ENCODE assay signal across 13 cellular contexts in the genomic region with DNA sequence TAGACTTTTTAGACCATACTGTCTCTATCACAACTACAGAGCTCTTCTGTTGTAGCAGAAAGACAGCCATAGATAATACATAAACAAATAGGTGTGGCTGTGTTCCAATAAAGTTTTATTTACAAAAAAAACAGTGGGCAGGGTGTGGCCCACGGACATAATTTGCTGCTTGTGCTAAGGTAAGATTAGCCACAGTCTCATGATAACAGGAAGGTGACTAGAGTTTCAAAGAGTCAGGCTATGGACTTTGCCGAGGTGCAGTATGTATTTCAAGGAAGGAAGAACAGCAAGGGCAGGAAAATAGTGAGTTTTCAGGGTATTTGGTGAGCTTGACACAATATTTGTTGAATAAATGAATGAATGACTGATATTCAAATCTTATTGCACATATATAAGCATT.
"Had no signal": no experiment of that assay in that cellular context is flagged by ENCODE, and none has a peak within 500 bp of the region (broad histone marks: within the 10 kb centered on the region; RNA-seq: fewer than 3 reads in every experiment).

No MANE protein-coding gene starts in this region.

- H3K4me3 Mint-ChIP-seq: activated naive CD4-positive, alpha-beta T cell treated with anti-CD3 and anti-CD28 coated beads, Interleukin-2, amount 50 U/mL, for 24 hours; naive thymus-derived CD8-positive, alpha-beta T cell; stimulated activated naive B cell treated with anti-CD40 and anti-IgM and Interleukin-4, amounts not matched to agents 10 μg/mL and 1 μg/mL and 100 μg/mL, for 72 hours had no signal

- H3K9me3 ChIP-seq: vagina had no signal

- H3K27ac ChIP-seq: gastroesophageal sphincter, vagina had no signal

- H3K27ac Mint-ChIP-seq: activated naive CD4-positive, alpha-beta T cell treated with anti-CD3 and anti-CD28 coated beads, Interleukin-2, amount 50 U/mL, for 24 hours; naive thymus-derived CD8-positive, alpha-beta T cell; stimulated activated naive B cell treated with anti-CD40 and anti-IgM and Interleukin-4, amounts not matched to agents 10 μg/mL and 1 μg/mL and 100 μg/mL, for 72 hours had no signal

- DNase-seq: activated CD4-positive, alpha-beta T cell treated with anti-CD3 and anti-CD28 coated beads, Interleukin-2, amount 50 U/mL, for 4 hours; activated gamma-delta T cell; cerebellar nuclear complex; effector CD4-positive, alpha-beta T cell; heart left ventricle; mesenchymal stem cell; naive thymus-derived CD8-positive, alpha-beta T cell; stimulated activated naive B cell treated with anti-CD40 and anti-IgM and Interleukin-4, amounts not matched to agents 10 μg/mL and 1 μg/mL and 100 μg/mL, for 72 hours; T1000 had no signal

- H3K9me3 Mint-ChIP-seq: activated naive CD4-positive, alpha-beta T cell treated with anti-CD3 and anti-CD28 coated beads, Interleukin-2, amount 50 U/mL, for 24 hours had no signal

- H3K4me1 Mint-ChIP-seq: activated naive CD4-positive, alpha-beta T cell treated with anti-CD3 and anti-CD28 coated beads, Interleukin-2, amount 50 U/mL, for 24 hours; naive thymus-derived CD8-positive, alpha-beta T cell; stimulated activated naive B cell treated with anti-CD40 and anti-IgM and Interleukin-4, amounts not matched to agents 10 μg/mL and 1 μg/mL and 100 μg/mL, for 72 hours had no signal

- H3K27me3 ChIP-seq: gastroesophageal sphincter, heart left ventricle, vagina had no signal

- H3K4me1 ChIP-seq: vagina had no signal

- H3K4me3 ChIP-seq: gastroesophageal sphincter, heart left ventricle, vagina had no signal

- ATAC-seq: esophagus mucosa; gastroesophageal sphincter; heart left ventricle; naive thymus-derived CD8-positive, alpha-beta T cell; stimulated activated naive B cell treated with anti-CD40 and anti-IgM and Interleukin-4, amounts not matched to agents 10 μg/mL and 1 μg/mL and 100 μg/mL, for 72 hours had no signal
